ENCODE assay signal across 10 cellular contexts in the genomic region with DNA sequence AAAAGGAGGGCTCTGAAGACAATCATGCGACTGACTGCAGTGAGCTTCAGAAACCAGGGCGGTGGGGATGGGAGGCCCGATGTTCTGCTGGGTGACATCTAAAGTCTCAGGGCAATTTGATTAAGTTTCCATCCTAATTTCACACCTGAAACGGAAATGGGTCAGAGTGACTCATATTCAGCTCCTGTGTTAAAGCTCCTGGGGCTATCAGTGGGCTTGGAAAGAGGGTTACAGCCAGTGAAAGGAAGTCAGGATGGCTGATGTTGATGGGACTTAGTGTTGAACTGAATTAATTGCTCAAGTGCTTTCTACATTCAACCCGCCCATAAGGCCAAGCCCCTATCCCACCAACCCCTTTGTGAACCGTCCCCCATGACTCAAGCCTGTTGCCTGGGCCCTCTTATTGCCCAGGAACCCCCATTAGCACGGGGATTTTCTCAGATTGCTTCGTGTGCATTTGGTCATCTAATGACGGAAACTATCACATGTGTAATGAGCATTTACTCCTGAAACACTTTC. TPM values are rescaled to one million over a fixed set of nuclear protein-coding genes. Genes with fewer than 3 reads are reported as not detected.
DNase-seq lines count a peak whose midpoint lies in the region; ATAC-seq and TF ChIP-seq lines count a peak whose summit lies in the region.
"Had no signal": no experiment of that assay in that cellular context is flagged by ENCODE, and none has a peak within 500 bp of the region (broad histone marks: within the 10 kb centered on the region; RNA-seq: fewer than 3 reads in every experiment).

No MANE protein-coding gene starts in this region.

- no peaks in the 10 kb centered on the region for H3K9me3 ChIP-seq in prostate gland
- H3K9me3 ChIP-seq: A549 had no signal

- CTCF ChIA-PET in activated CD4-positive, alpha-beta T cell treated with anti-CD3 and anti-CD28 coated beads for 36 hours (lab: Charles Lee): interaction anchor here (0.9 to 1.3 kb wide), 5 partner anchors 20 to 54 kb away, joined by 3 to 4 read pairs (median 3); no protein-coding TSS in a partner anchor

- peak; percentile 92 for ATAC-seq in activated CD4-positive, alpha-beta T cell treated with anti-CD3 and anti-CD28 coated beads for 36 hours
- peak; percentile 60 for ATAC-seq in HG03060 (IDR thresholded peaks at IDR 0.05; ENCODE audit: low read depth, unreplicated experiment)
- ATAC-seq: A549, PC-3 had no signal

- TF ChIP-seq CTCF in prostate gland (IDR thresholded peaks at IDR 0.05): no peak

- no peak overlapping the region for H3K4me3 ChIP-seq in prostate gland
- H3K4me3 ChIP-seq: A549 had no signal

- intact Hi-C loops in activated CD4-positive, alpha-beta T cell treated with anti-CD3 and anti-CD28 coated beads for 36 hours (cut with DNase I, micrococcal nuclease): loop anchor here (1.0 to 2.0 kb wide), 3 partner anchors 19 to 53 kb away; no protein-coding TSS in a partner anchor
- intact Hi-C loops in prostate gland (cut with DNase I): no loop called here

- DNase-seq in activated CD4-positive, alpha-beta T cell treated with anti-CD3 and anti-CD28 coated beads for 36 hours: peak; percentile 73
- no peak for DNase-seq in activated CD4-positive, alpha-beta T cell treated with anti-CD3 and anti-CD28 coated beads, Interleukin-2, amount 50 U/mL, for 1 hour
- peak; percentile 61 for DNase-seq in activated CD8-positive, alpha-beta memory T cell treated with anti-CD3 and anti-CD28 coated beads, Interleukin-2, amount 50 U/mL, for 48 hours
- peak; percentile 20 for DNase-seq in stimulated activated CD8-positive, alpha-beta memory T cell treated with anti-CD3 and anti-CD28 coated beads, Interleukin-4, amount 100 ng/mL, for 24 hours (ENCODE audit: low read depth)
- DNase-seq in NOMO-1 (lab: John Stamatoyannopoulos, UW; ENCODE audit: unreplicated experiment in 2 of 2) (no peak), prostate gland (ENCODE audit: low spot score) (no peak), KG1 (lab: John Stamatoyannopoulos, UW) (no peak)
- DNase-seq: PC-3 had no signal

- no peak overlapping the region for H3K27ac ChIP-seq in prostate gland
- H3K27ac ChIP-seq: A549 had no signal

- POLR2A ChIA-PET in activated CD4-positive, alpha-beta T cell treated with anti-CD3 and anti-CD28 coated beads for 36 hours (lab: Charles Lee): interaction anchor here (0.9 to 1.1 kb wide), 2 partner anchors 21 to 79 kb away, joined by 4 to 6 read pairs; no protein-coding TSS in a partner anchor

- H3K27ac Mint-ChIP-seq in activated CD4-positive, alpha-beta T cell treated with anti-CD3 and anti-CD28 coated beads for 36 hours: peak overlapping the region; percentile 51

- peaks cover 19% of the 10 kb centered on the region for H3K4me1 Mint-ChIP-seq in activated CD4-positive, alpha-beta T cell treated with anti-CD3 and anti-CD28 coated beads for 36 hours

- H3K27me3 Mint-ChIP-seq in activated CD4-positive, alpha-beta T cell treated with anti-CD3 and anti-CD28 coated beads for 36 hours: peaks cover 1% of the 10 kb centered on the region

- no peak for TF ChIP-seq POLR2A in prostate gland (IDR thresholded peaks at IDR 0.05)

- H3K9me3 Mint-ChIP-seq in activated CD4-positive, alpha-beta T cell treated with anti-CD3 and anti-CD28 coated beads for 36 hours (ENCODE audit: low read depth): no peaks in the 10 kb centered on the region

- H3K36me3 ChIP-seq in prostate gland: no peaks in the 10 kb centered on the region

- 96% methylated on average over 9 of the region's 9 CpGs for WGBS in prostate gland

- no peak overlapping the region for H3K4me3 Mint-ChIP-seq in activated CD4-positive, alpha-beta T cell treated with anti-CD3 and anti-CD28 coated beads for 36 hours

- H3K27me3 ChIP-seq in prostate gland (replicated peaks; ENCODE audit: insufficient read depth): no peaks in the 10 kb centered on the region

- no peaks in the 10 kb centered on the region for H3K4me1 ChIP-seq in prostate gland (replicated peaks)
- H3K4me1 ChIP-seq: A549 had no signal

- peaks cover 2% of the 10 kb centered on the region for H3K36me3 Mint-ChIP-seq in activated CD4-positive, alpha-beta T cell treated with anti-CD3 and anti-CD28 coated beads for 36 hours (ENCODE audit: low read depth)

RNA-seq across cellular contexts. Expression of gene TBC1D7, which starts 47.1 kb away (rescaled TPM):
- total RNA-seq in activated CD4-positive, alpha-beta T cell treated with anti-CD3 and anti-CD28 coated beads for 36 hours: 10 to 100 TPM; 13.8 to 16.4 TPM
- 10 to 100 TPM; 11.6 to 27.9 TPM for total RNA-seq in prostate gland

Comparison
In these comparisons a context has a peak if more than half of its experiments do, and no peak if none do; other contexts are left out.
1. DNase-seq: peak in activated CD4-positive, alpha-beta T cell treated with anti-CD3 and anti-CD28 coated beads for 36 hours (single experiment), activated CD8-positive, alpha-beta memory T cell treated with anti-CD3 and anti-CD28 coated beads, Interleukin-2, amount 50 U/mL, for 48 hours (single experiment) and stimulated activated CD8-positive, alpha-beta memory T cell treated with anti-CD3 and anti-CD28 coated beads, Interleukin-4, amount 100 ng/mL, for 24 hours (single experiment); none in activated CD4-positive, alpha-beta T cell treated with anti-CD3 and anti-CD28 coated beads, Interleukin-2, amount 50 U/mL, for 1 hour (single experiment), NOMO-1 (0 of 2), prostate gland (single experiment) and KG1 (single experiment).